1 cellular context compared by ENCODE assay signal in the genomic region with DNA sequence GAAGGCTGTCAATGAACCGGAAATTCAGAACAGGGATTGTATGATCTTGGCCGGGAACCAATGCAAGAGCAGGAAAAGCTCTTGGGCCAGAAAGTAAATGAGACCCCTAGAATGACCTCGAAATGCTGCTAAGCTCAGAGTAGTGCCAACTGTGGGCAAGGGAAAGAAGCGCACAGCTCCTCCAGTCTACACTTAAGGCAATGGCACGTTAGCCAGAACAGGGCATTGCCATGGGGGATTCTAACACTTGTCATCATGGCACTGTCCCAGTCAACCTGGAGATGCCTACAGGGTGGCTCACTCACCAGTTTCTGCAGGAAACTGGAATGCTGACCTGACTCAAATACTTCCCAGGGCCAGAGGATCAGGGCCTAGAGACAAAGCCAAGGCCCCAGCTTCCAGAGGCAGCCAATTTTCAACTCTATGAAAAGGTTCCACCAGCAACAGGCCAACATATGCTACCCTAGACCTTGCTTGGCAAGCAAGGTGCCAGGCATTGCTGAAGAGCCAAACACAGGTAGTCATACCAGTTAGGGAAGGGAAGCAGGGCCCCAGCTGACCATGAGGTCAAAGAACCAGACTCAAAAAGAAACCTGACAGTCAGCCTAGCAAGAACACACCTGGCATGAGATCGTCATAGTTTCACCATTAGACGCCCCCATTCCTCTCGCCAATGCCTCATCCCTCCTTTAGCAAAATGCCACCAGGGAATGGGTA.
TF ChIP-seq lines count a peak whose summit lies in the region.

No MANE protein-coding gene starts in this region.

TF ChIP-seq in SK-N-SH treated with all-trans-retinoic acid at 6 μM for 48 hours, 23 proteins besides CTCF, POLR2A, EP300 and RAD21 (continued from another document):
- TF ChIP-seq, protein P1, sequence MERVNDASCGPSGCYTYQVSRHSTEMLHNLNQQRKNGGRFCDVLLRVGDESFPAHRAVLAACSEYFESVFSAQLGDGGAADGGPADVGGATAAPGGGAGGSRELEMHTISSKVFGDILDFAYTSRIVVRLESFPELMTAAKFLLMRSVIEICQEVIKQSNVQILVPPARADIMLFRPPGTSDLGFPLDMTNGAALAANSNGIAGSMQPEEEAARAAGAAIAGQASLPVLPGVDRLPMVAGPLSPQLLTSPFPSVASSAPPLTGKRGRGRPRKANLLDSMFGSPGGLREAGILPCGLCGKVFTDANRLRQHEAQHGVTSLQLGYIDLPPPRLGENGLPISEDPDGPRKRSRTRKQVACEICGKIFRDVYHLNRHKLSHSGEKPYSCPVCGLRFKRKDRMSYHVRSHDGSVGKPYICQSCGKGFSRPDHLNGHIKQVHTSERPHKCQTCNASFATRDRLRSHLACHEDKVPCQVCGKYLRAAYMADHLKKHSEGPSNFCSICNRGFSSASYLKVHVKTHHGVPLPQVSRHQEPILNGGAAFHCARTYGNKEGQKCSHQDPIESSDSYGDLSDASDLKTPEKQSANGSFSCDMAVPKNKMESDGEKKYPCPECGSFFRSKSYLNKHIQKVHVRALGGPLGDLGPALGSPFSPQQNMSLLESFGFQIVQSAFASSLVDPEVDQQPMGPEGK (CRISPR knock-in tag; IDR thresholded peaks at IDR 0.05; ENCODE audit: borderline replicate concordance): no peak
- TF ChIP-seq PPARA (CRISPR knock-in tag; IDR thresholded peaks at IDR 0.05; ENCODE audit: borderline replicate concordance) (no peak), CSDC2 (CRISPR knock-in tag; IDR thresholded peaks at IDR 0.05) (no peak)
